ENCODE assay signal across 14 cellular contexts in the genomic region with DNA sequence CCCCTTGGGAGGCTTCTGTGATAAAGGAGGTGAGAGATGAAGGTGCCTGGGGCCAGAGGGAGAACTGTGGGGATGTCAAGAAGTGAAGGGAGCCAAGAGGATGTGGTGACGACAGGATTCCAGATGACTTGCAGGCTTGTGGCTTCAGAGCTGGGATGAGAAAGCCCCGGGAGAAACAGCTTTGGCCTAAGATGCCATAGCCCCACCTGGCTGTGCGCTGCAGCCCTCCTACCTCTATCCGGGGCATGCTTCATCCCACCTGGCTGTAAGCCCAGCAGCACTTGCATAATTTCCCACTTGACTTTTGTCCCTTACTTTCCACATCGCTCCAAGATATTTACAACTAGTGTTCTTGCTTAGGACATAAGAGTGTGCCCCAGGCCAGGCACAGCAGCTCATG. TPM values are rescaled to one million over a fixed set of nuclear protein-coding genes. Genes with fewer than 3 reads are reported as not detected.
A peak's percentile ranks its signal among the peaks of the same experiment; 100 is the strongest.
DNase-seq lines count a peak whose midpoint lies in the region; ATAC-seq and TF ChIP-seq lines count a peak whose summit lies in the region.
"Had no signal": no experiment of that assay in that cellular context is flagged by ENCODE, and none has a peak within 500 bp of the region (broad histone marks: within the 10 kb centered on the region; RNA-seq: fewer than 3 reads in every experiment).

No MANE protein-coding gene starts in this region.

- no peak for TF ChIP-seq CTCF in fibroblast of mammary gland (conservative IDR thresholded peaks at IDR 0.05; ENCODE audit: control insufficient read depth, insufficient read depth, low read depth, low read length)

- no peak overlapping the region for H3K4me3 ChIP-seq in fibroblast of mammary gland (ENCODE audit: control insufficient read depth, low read depth, low read length)
- H3K4me3 ChIP-seq: smooth muscle cell had no signal

- ATAC-seq in GM18907 (IDR thresholded peaks at IDR 0.05; ENCODE audit: unreplicated experiment) (no peak), HG03442 (IDR thresholded peaks at IDR 0.05; ENCODE audit: unreplicated experiment) (no peak)
- ATAC-seq: left colon, Panc1 had no signal

- DNase-seq in ELR (ENCODE audit: low read depth) (peak; percentile 62), OCI-M1 (lab: John Stamatoyannopoulos, UW) (peak; percentile 3), fibroblast of mammary gland (ENCODE audit: low read depth) (peak; percentile 55), renal cortical epithelial cell (ENCODE audit: low read depth) (peak; percentile 11), NOMO-1 treated with DMSO at 0.1 percent for 48 hours (lab: John Stamatoyannopoulos, UW; ENCODE audit: unreplicated experiment) (no peak), NOMO-1 treated with dmso at 0.1 percent for 144 hours (lab: John Stamatoyannopoulos, UW; ENCODE audit: unreplicated experiment) (no peak)
- DNase-seq: CD8-positive, alpha-beta memory T cell; endodermal cell; left colon; T-helper 2 cell had no signal

RNA-seq across cellular contexts. Expression of a gene that starts 29.3 kb away (rescaled TPM):
- 4.4 and 4.9 TPM in 2 replicates for total RNA-seq in renal cortical epithelial cell

Comparison
In these comparisons a context has a peak if more than half of its experiments do, and no peak if none do; other contexts are left out.
1. DNase-seq: peak in ELR (single experiment), OCI-M1 (single experiment), fibroblast of mammary gland (single experiment) and renal cortical epithelial cell (single experiment); none in NOMO-1 treated with DMSO at 0.1 percent for 48 hours (single experiment) and NOMO-1 treated with dmso at 0.1 percent for 144 hours (single experiment).